In the genomic region with DNA sequence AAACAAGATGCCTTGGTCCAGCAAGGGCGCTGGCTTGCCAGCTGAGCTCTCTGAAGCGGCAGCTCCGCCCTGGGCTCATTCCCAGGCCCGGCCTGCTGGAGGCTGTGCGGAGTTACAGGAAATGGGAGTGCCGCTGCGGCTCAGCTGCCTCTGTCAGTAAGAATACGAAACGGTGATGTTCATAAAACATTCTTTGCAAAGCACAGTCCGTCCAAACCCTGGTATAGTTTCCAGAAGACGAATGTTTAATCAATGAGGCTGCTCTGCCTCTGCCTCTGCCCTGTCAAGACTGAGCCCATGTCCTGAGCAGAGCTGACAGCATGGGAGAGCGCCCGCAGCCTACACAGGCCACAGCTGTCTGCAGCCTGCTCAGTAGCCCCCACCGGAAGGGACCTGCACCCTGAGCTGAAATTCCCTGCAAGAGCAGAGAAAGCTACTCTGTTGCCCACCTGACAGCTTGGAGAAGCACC, we compare ENCODE assay signal across 8 cellular contexts.
DNase-seq lines count a peak whose midpoint lies in the region; ATAC-seq and TF ChIP-seq lines count a peak whose summit lies in the region.

No MANE protein-coding gene starts in this region.

- no peaks in the 10 kb centered on the region for H3K9me3 ChIP-seq in RWPE2 (ENCODE audit: severe bottlenecking)
- H3K9me3 ChIP-seq in mucosa of descending colon = no peaks in the 10 kb centered on the region

- H3K36me3 ChIP-seq in RWPE2 (ENCODE audit: low read depth) = no peaks in the 10 kb centered on the region
- H3K36me3 ChIP-seq in mucosa of descending colon (ENCODE audit: low read depth) = no peaks in the 10 kb centered on the region

- DNase-seq in GM03348 (ENCODE audit: low spot score) (peak; percentile 95), RWPE2 (ENCODE audit: low spot score) (no peak), mucosa of descending colon (peak; percentile 78 to 84 (median 83)), type B pancreatic cell (ENCODE audit: extremely low spot score, unreplicated experiment) (no peak), GM13977 (ENCODE audit: low spot score) (no peak)
- no peak for DNase-seq in central memory CD4-positive, alpha-beta T cell

- intact Hi-C loops in mucosa of descending colon (cut with DNase I, micrococcal nuclease) = loop anchor here (5.0 to 10.0 kb wide), 2 partner anchors 347 to 355 kb away; a partner anchor contains a TSS

- peaks cover 5% of the 10 kb centered on the region for H3K27me3 Mint-ChIP-seq in type B pancreatic cell

- H3K27ac Mint-ChIP-seq in type B pancreatic cell = no peak overlapping the region

- ATAC-seq in RWPE2 (ENCODE audit: low read depth) (peak; percentile 90), esophagus mucosa (peak; percentile 83), mucosa of descending colon (peak; percentile 89), HG03175 (IDR thresholded peaks at IDR 0.05; ENCODE audit: unreplicated experiment) (no peak)

- H3K27me3 ChIP-seq in RWPE2 (ENCODE audit: insufficient read depth, poor library complexity, severe bottlenecking) = no peaks in the 10 kb centered on the region

- H3K4me3 ChIP-seq in RWPE2 (ENCODE audit: severe bottlenecking) = no peak overlapping the region
- no peak overlapping the region for H3K4me3 ChIP-seq in mucosa of descending colon

- TF ChIP-seq CTCF in RWPE2 (IDR thresholded peaks at IDR 0.05; ENCODE audit: poor library complexity, severe bottlenecking) = peak; percentile 8
- no peak for TF ChIP-seq CTCF in mucosa of descending colon (IDR thresholded peaks at IDR 0.05)
- TF ChIP-seq CTCF in type B pancreatic cell (conservative IDR thresholded peaks at IDR 0.05) = peak; percentile 43
- TF ChIP-seq CTCF in GM13977 (IDR thresholded peaks at IDR 0.05; ENCODE audit: extremely low read depth, insufficient read depth, missing control alignments) = no peak

- H3K4me1 ChIP-seq in RWPE2 (ENCODE audit: insufficient read depth, poor library complexity, severe bottlenecking) (peaks cover 12% of the 10 kb centered on the region), mucosa of descending colon (ENCODE audit: low read depth) (peaks cover 11% of the 10 kb centered on the region)

- in situ Hi-C loops in GM13977 (cut with MboI; ENCODE audit: low pct_unique_long_range_greater_than_20kb, low sequenced_read_pairs, unreplicated experiment) = loop anchor here (10.0 kb wide), 1 partner anchor 355 kb away; no protein-coding TSS in a partner anchor

- peak overlapping the region; percentile 34 for H3K4me3 Mint-ChIP-seq in type B pancreatic cell

- H3K4me1 Mint-ChIP-seq in type B pancreatic cell (ENCODE audit: unreplicated experiment) = peaks cover 13% of the 10 kb centered on the region

- H3K36me3 Mint-ChIP-seq in type B pancreatic cell = no peaks in the 10 kb centered on the region

- H3K27ac ChIP-seq in RWPE2 (ENCODE audit: poor library complexity, severe bottlenecking) = no peak overlapping the region

- H3K9me3 Mint-ChIP-seq in type B pancreatic cell = no peaks in the 10 kb centered on the region

Comparison
In these comparisons a context has a peak if more than half of its experiments do, and no peak if none do; other contexts are left out.
1. DNase-seq: peak in GM03348 (single experiment) and mucosa of descending colon (3 of 3); none in RWPE2 (single experiment), type B pancreatic cell (single experiment), central memory CD4-positive, alpha-beta T cell (single experiment) and GM13977 (single experiment).
2. CTCF ChIP-seq: peak in RWPE2 (single experiment) and type B pancreatic cell (single experiment); none in mucosa of descending colon (single experiment) and GM13977 (single experiment).